Comparison of ENCODE assay signal across 1 cellular context in genomic region chr19:48308695-48309586, GRCh38.
TF ChIP-seq lines count a peak whose summit lies in the region.

No MANE protein-coding gene starts in this region.

TF ChIP-seq in H1, 55 proteins besides CTCF, POLR2A, EP300 and RAD21:
- TF ChIP-seq SIRT6 (IDR thresholded peaks at IDR 0.05; ENCODE audit: low read length) (no peak), RXRA (IDR thresholded peaks at IDR 0.05; ENCODE audit: insufficient read depth, low read depth, low read length) (no peak), SUZ12 (IDR thresholded peaks at IDR 0.05; ENCODE audit: low read length) (no peak), CHD7 (IDR thresholded peaks at IDR 0.05; ENCODE audit: insufficient replicate concordance, low read length) (no peak), BCL11A (IDR thresholded peaks at IDR 0.05; ENCODE audit: low read depth in 2 of 2, low read length in 2 of 2) (no peak), JUND (IDR thresholded peaks at IDR 0.05; ENCODE audit: low read length) (no peak), EGR1 (IDR thresholded peaks at IDR 0.05; ENCODE audit: borderline replicate concordance, low read depth, low read length) (no peak), HDAC6 (IDR thresholded peaks at IDR 0.05; ENCODE audit: low read depth, low read length) (no peak), BACH1 (IDR thresholded peaks at IDR 0.05; ENCODE audit: low read length) (no peak), CBX8 (IDR thresholded peaks at IDR 0.05; ENCODE audit: borderline replicate concordance, low read depth, low read length) (no peak), ATF2 (IDR thresholded peaks at IDR 0.05; ENCODE audit: low read length) (no peak), TBP (IDR thresholded peaks at IDR 0.05; ENCODE audit: low read depth, low read length) (no peak), CHD2 (IDR thresholded peaks at IDR 0.05; ENCODE audit: low read length) (no peak), POLR2AphosphoS5 (IDR thresholded peaks at IDR 0.05; ENCODE audit: low read depth, low read length) (no peak), SP4 (IDR thresholded peaks at IDR 0.05; ENCODE audit: low read length) (no peak), TAF7 (optimal IDR thresholded peaks at IDR 0.05; ENCODE audit: borderline replicate concordance, low read depth, low read length) (no peak), TEAD4 (IDR thresholded peaks at IDR 0.05; ENCODE audit: low read depth, low read length) (no peak), KDM5A (IDR thresholded peaks at IDR 0.05; ENCODE audit: low read length) (no peak), SIX5 (IDR thresholded peaks at IDR 0.05; ENCODE audit: low read depth, low read length) (no peak), CREB1 (IDR thresholded peaks at IDR 0.05) (no peak)
TF ChIP-seq in H1: peak in this region for 0.
